9 cellular contexts compared by ENCODE assay signal in the genomic region with DNA sequence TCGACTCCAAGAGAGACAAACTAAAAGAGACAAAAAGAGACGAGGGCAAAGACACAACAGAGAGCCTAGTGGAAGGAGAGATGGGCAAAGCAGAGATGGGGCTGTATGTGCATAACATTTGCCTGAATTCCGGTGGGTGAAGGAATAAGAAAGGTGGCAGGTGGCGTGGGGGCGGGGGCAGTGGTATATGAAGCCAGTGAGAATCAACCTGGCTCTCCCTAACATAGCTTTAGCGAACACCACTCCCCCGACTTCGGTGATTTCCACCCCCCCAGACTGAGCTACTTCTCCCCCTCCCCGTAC. TPM values are rescaled to one million over a fixed set of nuclear protein-coding genes. Genes with fewer than 3 reads are reported as not detected.
A peak's percentile ranks its signal among the peaks of the same experiment; 100 is the strongest.
DNase-seq lines count a peak whose midpoint lies in the region; ATAC-seq, FAIRE-seq and TF ChIP-seq lines count a peak whose summit lies in the region.
"Had no signal": no experiment of that assay in that cellular context is flagged by ENCODE, and none has a peak within 500 bp of the region (broad histone marks: within the 10 kb centered on the region; RNA-seq: fewer than 3 reads in every experiment).

No MANE protein-coding gene starts in this region.

- CTCF ChIA-PET in HEK293T (lab: Yijun Ruan, JAX): interaction anchor here (0.5 to 2.4 kb wide), 4 partner anchors 9 to 256 kb away, joined by 3 to 17 read pairs (median 4); no protein-coding TSS in a partner anchor

- no peaks in the 10 kb centered on the region for H3K27me3 ChIP-seq in cardiac muscle cell
- H3K27me3 ChIP-seq in mesendoderm (ENCODE audit: insufficient read depth, low read length, poor library complexity): no peaks in the 10 kb centered on the region

- no peaks in the 10 kb centered on the region for H3K79me2 ChIP-seq in mesendoderm (ENCODE audit: control insufficient read depth, insufficient read depth, low read length)

- H3K4me1 ChIP-seq in cardiac muscle cell (ENCODE audit: low read depth) (peaks cover 23% of the 10 kb centered on the region), mesendoderm (ENCODE audit: control insufficient read depth, low read depth, low read length) (peaks cover 10% of the 10 kb centered on the region), urinary bladder (ENCODE audit: insufficient read depth) (no peaks in the 10 kb centered on the region)

- DNase-seq in cardiac muscle cell (ENCODE audit: low read depth in 1 of 2, low spot score in 1 of 2) (no peak), Right ventricle myocardium inferior (ENCODE audit: missing footprints) (no peak), astrocyte of the cerebellum (ENCODE audit: low read depth) (no peak), mesendoderm (no peak), urothelium cell line (ENCODE audit: low spot score) (no peak), HEK293T (ENCODE audit: extremely low spot score) (no peak), NCI-H2081 treated with DMSO at 0.1 percent for 48 hours (lab: John Stamatoyannopoulos, UW) (no peak)

- no peak overlapping the region for H3K18ac ChIP-seq in mesendoderm (ENCODE audit: low read length)

- H2BK5ac ChIP-seq in mesendoderm (ENCODE audit: low read length): no peak overlapping the region

- no peak overlapping the region for H3K9ac ChIP-seq in mesendoderm (ENCODE audit: low read length)

- no peaks in the 10 kb centered on the region for H3K9me3 ChIP-seq in cardiac muscle cell (ENCODE audit: low read depth)

- H2AK5ac ChIP-seq in mesendoderm (ENCODE audit: low read length): no peak overlapping the region

- H3K4me2 ChIP-seq in mesendoderm (ENCODE audit: low read length): peak overlapping the region; percentile 48

- POLR2A ChIA-PET in HEK293T (lab: Yijun Ruan, JAX): interaction anchor here (1.4 to 1.8 kb wide), 2 partner anchors 13 to 17 kb away, joined by 4 to 5 read pairs; no protein-coding TSS in a partner anchor

- no peak overlapping the region for H3K23ac ChIP-seq in mesendoderm (ENCODE audit: low read length)

- H2BK15ac ChIP-seq in mesendoderm (replicated peaks; ENCODE audit: low read depth): no peak overlapping the region

- H3K27ac ChIP-seq in cardiac muscle cell: peak overlapping the region; percentile 79
- H3K27ac ChIP-seq in mesendoderm (ENCODE audit: low read depth, low read length): no peak overlapping the region
- no peak overlapping the region for H3K27ac ChIP-seq in urinary bladder (ENCODE audit: low read depth)

- in situ Hi-C loops in astrocyte of the cerebellum (cut with HindIII; ENCODE audit: low sequenced_read_pairs): no loop called here

- intact Hi-C loops in Right ventricle myocardium inferior (cut with DNase I): no loop called here

- no peak for FAIRE-seq in urothelium cell line (lab: Jason Lieb, UNC)
- FAIRE-seq: endometrium had no signal

- no peak for TF ChIP-seq CTCF in cardiac muscle cell (IDR thresholded peaks at IDR 0.05; ENCODE audit: low read depth, low read length)
- TF ChIP-seq CTCF in astrocyte of the cerebellum (IDR thresholded peaks at IDR 0.05; ENCODE audit: low read depth, low read length, missing control alignments): no peak

- peaks cover 2% of the 10 kb centered on the region for H3K79me1 ChIP-seq in mesendoderm (ENCODE audit: low read length)

- H2BK120ac ChIP-seq in mesendoderm (ENCODE audit: low read depth, low read length): no peak overlapping the region

- H3K36me3 ChIP-seq in cardiac muscle cell (no peaks in the 10 kb centered on the region), mesendoderm (ENCODE audit: control insufficient read depth, insufficient read depth, low read length) (no peaks in the 10 kb centered on the region), urinary bladder (ENCODE audit: insufficient read depth) (no peaks in the 10 kb centered on the region)

- peak overlapping the region; percentile 53 for H3K4me3 ChIP-seq in cardiac muscle cell
- peak overlapping the region; percentile 49 for H3K4me3 ChIP-seq in astrocyte of the cerebellum (ENCODE audit: low read depth, low read length)
- H3K4me3 ChIP-seq in mesendoderm (ENCODE audit: low read length): no peak overlapping the region
- H3K4me3 ChIP-seq in urinary bladder (ENCODE audit: low read depth, low read length): peak overlapping the region; percentile 51

- WGBS in mesendoderm (ENCODE audit: extremely low coverage, insufficient coverage, low lambda C conversion rate): no CpG with 5 or more reads among the region's 9 CpGs
- WGBS in urinary bladder: 12% methylated on average over 9 of the region's 9 CpGs

- no peak for ATAC-seq in Right ventricle myocardium inferior

- no peak overlapping the region for H3K56ac ChIP-seq in mesendoderm (ENCODE audit: low read length)

- no peak overlapping the region for H4K5ac ChIP-seq in mesendoderm (ENCODE audit: low read length)

- H4K8ac ChIP-seq in mesendoderm (ENCODE audit: low read depth, low read length): no peak overlapping the region

- H3K4ac ChIP-seq in mesendoderm (ENCODE audit: low read depth, low read length): no peak overlapping the region

TF ChIP-seq in HEK293T, 16 proteins besides CTCF, POLR2A, EP300 and RAD21:
- TF ChIP-seq FOXK2 (IDR thresholded peaks at IDR 0.05): no peak
- no peak for TF ChIP-seq NFRKB (IDR thresholded peaks at IDR 0.05)
- TF ChIP-seq, protein P1, sequence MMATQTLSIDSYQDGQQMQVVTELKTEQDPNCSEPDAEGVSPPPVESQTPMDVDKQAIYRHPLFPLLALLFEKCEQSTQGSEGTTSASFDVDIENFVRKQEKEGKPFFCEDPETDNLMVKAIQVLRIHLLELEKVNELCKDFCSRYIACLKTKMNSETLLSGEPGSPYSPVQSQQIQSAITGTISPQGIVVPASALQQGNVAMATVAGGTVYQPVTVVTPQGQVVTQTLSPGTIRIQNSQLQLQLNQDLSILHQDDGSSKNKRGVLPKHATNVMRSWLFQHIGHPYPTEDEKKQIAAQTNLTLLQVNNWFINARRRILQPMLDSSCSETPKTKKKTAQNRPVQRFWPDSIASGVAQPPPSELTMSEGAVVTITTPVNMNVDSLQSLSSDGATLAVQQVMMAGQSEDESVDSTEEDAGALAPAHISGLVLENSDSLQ (IDR thresholded peaks at IDR 0.05): no peak
- TF ChIP-seq ZNF384 (IDR thresholded peaks at IDR 0.05): no peak

RNA-seq across cellular contexts. Expression of gene INKA2, which starts 1.1 kb away (rescaled TPM):
- total RNA-seq in cardiac muscle cell: 7.5 and 11.1 TPM in 2 replicates
- 4.5 and 7.2 TPM in 2 replicates for polyA plus RNA-seq in cardiac muscle cell
- 28.5 TPM for total RNA-seq in Right ventricle myocardium inferior
- polyA plus RNA-seq in mesendoderm (2013, experiment 1 of 2): 0.70 TPM
- 0.92 TPM for polyA plus RNA-seq in mesendoderm (2013, experiment 2 of 2)
- total RNA-seq in urinary bladder: 7.4 TPM
- 5.4 TPM for polyA plus RNA-seq in urinary bladder

RNA-seq across cellular contexts. Expression of gene DDX20, which starts 17.6 kb away (rescaled TPM):
- total RNA-seq in cardiac muscle cell (34.0 TPM in 2 replicates), Right ventricle myocardium inferior (6.6 TPM), urinary bladder (18.9 TPM)
- polyA plus RNA-seq in cardiac muscle cell (11.5 and 14.9 TPM in 2 replicates), urinary bladder (7.4 TPM)
- 19.7 TPM for polyA plus RNA-seq in mesendoderm (2013, experiment 1 of 2)
- polyA plus RNA-seq in mesendoderm (2013, experiment 2 of 2): 20.0 TPM
